Comparison of ENCODE assay signal across 2 cellular contexts in genomic region chr19:55146078-55146647, GRCh38.
TF ChIP-seq lines count a peak whose summit lies in the region.

No MANE protein-coding gene starts in this region.

TF ChIP-seq in HEK293, 187 proteins besides CTCF, POLR2A, EP300 and RAD21 (continues in another document):
- 0 out of 2 replicates have a peak, but pooled peaks have one; percentile 43 for TF ChIP-seq ZSCAN30 (tag by site-specific recombination; IDR thresholded peaks at IDR 0.05)
- peak; percentile 17 for TF ChIP-seq ZBTB26 (tag by site-specific recombination; optimal IDR thresholded peaks at IDR 0.05)
- no peak for TF ChIP-seq ZNF585B (tag by site-specific recombination; IDR thresholded peaks at IDR 0.05)
- TF ChIP-seq WT1 (tag by site-specific recombination; IDR thresholded peaks at IDR 0.05): 0 out of 2 replicates have a peak, but pooled peaks have one; percentile 11
- 0 out of 2 replicates have a peak, but pooled peaks have one; percentile 27 for TF ChIP-seq ZSCAN18 (tag by site-specific recombination; IDR thresholded peaks at IDR 0.05)
- peak; percentile 28; the same call in 1 of the 2 replicates for TF ChIP-seq ZNF391 (tag by site-specific recombination; IDR thresholded peaks at IDR 0.05; ENCODE audit: borderline replicate concordance, low read depth)
- TF ChIP-seq SP7 (tag by site-specific recombination; IDR thresholded peaks at IDR 0.05): peak; percentile 23; the same call in 1 of the 2 replicates
- peak; percentile 92 for TF ChIP-seq PATZ1 (tag by site-specific recombination; IDR thresholded peaks at IDR 0.05)
- peak; percentile 17; the same call in 1 of the 2 replicates for TF ChIP-seq ZNF654 (tag by site-specific recombination; IDR thresholded peaks at IDR 0.05; ENCODE audit: low read depth)
- TF ChIP-seq ZNF18 (tag by site-specific recombination; IDR thresholded peaks at IDR 0.05): no peak
- peak; percentile 52 for TF ChIP-seq SP3 (tag by site-specific recombination; IDR thresholded peaks at IDR 0.05)
- 0 out of 2 replicates have a peak, but pooled peaks have one; percentile 37 for TF ChIP-seq ZNF639 (tag by site-specific recombination; IDR thresholded peaks at IDR 0.05)
- peak; percentile 29; the same call in 1 of the 2 replicates for TF ChIP-seq ZNF513 (tag by site-specific recombination; IDR thresholded peaks at IDR 0.05)

TF ChIP-seq in endothelial cell of umbilical vein, 7 proteins besides CTCF, POLR2A, EP300 and RAD21:
- no peak for TF ChIP-seq POLR2AphosphoS5 (IDR thresholded peaks at IDR 0.05; ENCODE audit: insufficient read depth, low read depth, low read length)
- TF ChIP-seq MYC (IDR thresholded peaks at IDR 0.05; ENCODE audit: low read depth, low read length): no peak
- TF ChIP-seq MAX (IDR thresholded peaks at IDR 0.05; ENCODE audit: insufficient read depth, insufficient read length): no peak
- TF ChIP-seq JUN (IDR thresholded peaks at IDR 0.05; ENCODE audit: borderline replicate concordance, insufficient read depth, insufficient read length, low read depth): no peak
- TF ChIP-seq GATA2 (IDR thresholded peaks at IDR 0.05; ENCODE audit: insufficient read depth, insufficient read length, low read depth, low read length): no peak
- TF ChIP-seq EZH2 (IDR thresholded peaks at IDR 0.05; ENCODE audit: borderline replicate concordance, low read depth, low read length, severe bottlenecking): no peak
- TF ChIP-seq FOS (IDR thresholded peaks at IDR 0.05; ENCODE audit: borderline replicate concordance, insufficient read depth, low read length): no peak
TF ChIP-seq in endothelial cell of umbilical vein: peak in this region for 0.
